Comparison of ENCODE assay signal across 1 cellular context in the genomic region with DNA sequence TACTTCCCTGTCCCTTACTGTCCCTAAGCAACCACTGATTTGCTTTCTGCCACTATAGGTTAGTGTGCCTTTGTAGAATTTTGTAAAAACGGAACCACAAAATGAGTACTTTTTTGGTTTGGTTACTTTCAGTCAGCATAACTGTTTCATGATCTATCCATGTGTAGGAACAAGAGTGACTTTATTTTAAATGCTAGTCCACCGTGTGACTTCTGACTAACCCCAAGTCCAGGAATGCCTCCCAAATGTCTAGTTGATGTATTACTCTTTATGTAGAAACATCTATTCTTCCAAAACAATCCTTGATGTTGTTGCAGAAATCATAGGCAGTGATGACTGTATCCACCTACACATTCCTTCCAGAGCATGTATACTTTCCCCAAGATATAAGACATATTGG.
TF ChIP-seq lines count a peak whose summit lies in the region.

No MANE protein-coding gene starts in this region.

TF ChIP-seq in IMR-90, 13 proteins besides CTCF, POLR2A, EP300 and RAD21:
- TF ChIP-seq CEBPB (IDR thresholded peaks at IDR 0.05; ENCODE audit: low read depth, low read length) (peak; percentile 10; the same call in 1 of the 2 replicates), RFX5 (IDR thresholded peaks at IDR 0.05; ENCODE audit: low read depth, low read length) (no peak)
